In genomic region chr5:80055491-80056170, GRCh38 we compare ENCODE assay signal across 1 cellular context.
A peak's percentile ranks its signal among the peaks of the same experiment; 100 is the strongest.
TF ChIP-seq lines count a peak whose summit lies in the region.

No MANE protein-coding gene starts in this region.

TF ChIP-seq in K562, 482 proteins besides CTCF, POLR2A, EP300 and RAD21:
- TF ChIP-seq CBX8 (IDR thresholded peaks at IDR 0.05; ENCODE audit: borderline replicate concordance, extremely low read depth, low read depth, low read length, poor library complexity, severe bottlenecking) (no peak), ZNF639 (CRISPR knock-in tag; conservative IDR thresholded peaks at IDR 0.05 in 1 of 2, IDR thresholded peaks at IDR 0.05 in 1 of 2) (no peak), DDX20 (tag; IDR thresholded peaks at IDR 0.05; ENCODE audit: low read depth) (no peak), EZH2 (IDR thresholded peaks at IDR 0.05; ENCODE audit: borderline replicate concordance, low read depth, low read length) (0 out of 2 replicates have a peak, but pooled peaks have one; percentile 38), ZNF668 (CRISPR knock-in tag; IDR thresholded peaks at IDR 0.05) (no peak), COPS2 (conservative IDR thresholded peaks at IDR 0.05) (no peak), STAG1 (CRISPR knock-in tag; IDR thresholded peaks at IDR 0.05; ENCODE audit: borderline replicate concordance) (no peak)
